In the genomic region with DNA sequence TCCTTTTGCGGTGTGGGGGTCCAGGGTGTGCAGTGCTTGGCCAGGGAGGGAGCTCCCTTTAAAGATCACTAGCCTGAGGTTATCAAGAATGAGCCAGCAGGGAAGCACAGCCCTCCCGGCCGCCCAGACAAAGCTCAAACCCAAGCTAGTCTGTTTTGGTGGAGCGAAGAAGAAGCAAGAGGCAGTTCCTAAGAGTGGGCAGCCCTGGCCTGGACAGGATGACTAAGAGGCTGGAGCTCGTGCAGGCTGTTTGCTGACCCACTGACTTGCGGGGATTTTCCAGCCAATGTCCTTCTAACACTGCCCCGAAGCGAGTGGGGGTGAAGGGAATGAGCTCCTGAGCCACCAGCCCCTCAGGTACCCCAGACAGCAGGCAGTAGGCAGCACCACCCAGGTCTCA, we compare ENCODE assay signal across 24 cellular contexts.
DNase-seq lines count a peak whose midpoint lies in the region; ATAC-seq, FAIRE-seq and TF ChIP-seq lines count a peak whose summit lies in the region.
"Had no signal": no experiment of that assay in that cellular context is flagged by ENCODE, and none has a peak within 500 bp of the region (broad histone marks: within the 10 kb centered on the region; RNA-seq: fewer than 3 reads in every experiment).

No MANE protein-coding gene starts in this region.

- no TSS peak for BruUV-seq in IMR-90 (replicated peaks; lab: Mats Ljungman, UMichigan)

- H4K8ac ChIP-seq in IMR-90 (ENCODE audit: low read depth in 2 of 2, low read length in 2 of 2): peak overlapping the region; percentile 27 to 88; a peak in 2 of 4 replicates

- peaks cover 4% of the 10 kb centered on the region for H3K27me3 Mint-ChIP-seq in astrocyte (ENCODE audit: low read depth, unreplicated experiment)
- H3K27me3 Mint-ChIP-seq in activated naive CD4-positive, alpha-beta T cell treated with anti-CD3 and anti-CD28 coated beads for 36 hours (ENCODE audit: low read depth): no peaks in the 10 kb centered on the region

- peak overlapping the region; percentile 86 for H2BK120ac ChIP-seq in IMR-90 (ENCODE audit: low read depth, low read length)

- H3K4ac ChIP-seq in IMR-90 (ENCODE audit: low read depth, low read length): peak overlapping the region; percentile 83

- H2BK20ac ChIP-seq in IMR-90 (ENCODE audit: low read depth, low read length): peak overlapping the region; percentile 72; the same call in 1 of the 2 replicates

- peak overlapping the region; percentile 57; the same call in 1 of the 2 replicates for H4K5ac ChIP-seq in IMR-90 (ENCODE audit: low read depth, low read length)

- H3K18ac ChIP-seq in IMR-90 (ENCODE audit: low read depth, low read length): peak overlapping the region; percentile 74; the same call in 1 of the 2 replicates

- TF ChIP-seq CTCF in IMR-90 (conservative IDR thresholded peaks at IDR 0.05; ENCODE audit: low read depth, low read length) (no peak), astrocyte (IDR thresholded peaks at IDR 0.05; ENCODE audit: insufficient read depth, low read depth, low read length) (no peak), fibroblast of mammary gland (conservative IDR thresholded peaks at IDR 0.05; ENCODE audit: control insufficient read depth, insufficient read depth, low read depth, low read length) (no peak)

- CTCF ChIA-PET in IMR-90 (lab: Yijun Ruan, JAX): interaction anchor here (1.0 to 1.5 kb wide), 3 partner anchors 12 to 19 kb away, joined by 3 to 4 read pairs (median 3); no protein-coding TSS in a partner anchor
- CTCF ChIA-PET in activated naive CD4-positive, alpha-beta T cell treated with anti-CD3 and anti-CD28 coated beads for 36 hours (lab: Charles Lee): no interaction called here

- H3K4me2 ChIP-seq in IMR-90 (ENCODE audit: low read depth, low read length) (no peak overlapping the region), astrocyte (ENCODE audit: low read length) (peak overlapping the region; percentile 39)

- H4K20me1 ChIP-seq in IMR-90 (ENCODE audit: insufficient read depth, low read length): no peaks in the 10 kb centered on the region
- no peaks in the 10 kb centered on the region for H4K20me1 ChIP-seq in astrocyte (ENCODE audit: insufficient read depth, low read length)

- H3K79me1 ChIP-seq in IMR-90 (ENCODE audit: low read depth in 1 of 2, low read length in 2 of 2): peaks cover 0 to 7% of the 10 kb centered on the region in 2 experiments; a peak in 1 of 4 replicates

- peak overlapping the region; percentile 38 for H2AK9ac ChIP-seq in IMR-90 (replicated peaks; ENCODE audit: low read depth, low read length, poor library complexity)

- dilution Hi-C loops in IMR-90 (cut with HindIII; ENCODE audit: low sequenced_read_pairs, unreplicated experiment): no loop called here

- no peak overlapping the region for H3K27ac Mint-ChIP-seq in astrocyte (ENCODE audit: unreplicated experiment)
- H3K27ac Mint-ChIP-seq in activated naive CD4-positive, alpha-beta T cell treated with anti-CD3 and anti-CD28 coated beads for 36 hours: no peak overlapping the region
- H3K27ac Mint-ChIP-seq: activated CD4-positive, alpha-beta memory T cell treated with anti-CD3 and anti-CD28 coated beads for 36 hours; activated naive CD8-positive, alpha-beta T cell treated with anti-CD3 and anti-CD28 coated beads, Interleukin-2, amount 50 U/mL, for 24 hours; mesothelial cell of epicardium; naive thymus-derived CD4-positive, alpha-beta T cell; stimulated activated naive CD8-positive, alpha-beta T cell treated with anti-CD3 and anti-CD28 coated beads, Interleukin-15, Interleukin-2, amounts not matched to agents 100 ng/mL and 50 ng/mL, for 24 hours had no signal

- no peak overlapping the region for H3K9ac ChIP-seq in IMR-90 (ENCODE audit: low read depth, low read length)
- H3K9ac ChIP-seq in astrocyte (ENCODE audit: low read length): peak overlapping the region; percentile 29

- H2BK5ac ChIP-seq in IMR-90 (ENCODE audit: low read depth, low read length, poor library complexity, severe bottlenecking): peak overlapping the region; percentile 71

- no peaks in the 10 kb centered on the region for H3K36me3 ChIP-seq in IMR-90 (ENCODE audit: control insufficient read depth, insufficient read depth, low read length)
- no peaks in the 10 kb centered on the region for H3K36me3 ChIP-seq in astrocyte (ENCODE audit: insufficient read depth, low read length)
- H3K36me3 ChIP-seq: heart right ventricle, ovary, thyroid gland had no signal

- DNase-seq in IMR-90: peak; percentile 58
- peak; percentile 69 for DNase-seq in astrocyte (ENCODE audit: low read depth)
- DNase-seq in fibroblast of mammary gland (ENCODE audit: low read depth): peak; percentile 24
- peak; percentile 45 for DNase-seq in pulmonary artery endothelial cell (ENCODE audit: low read depth, low spot score)
- DNase-seq in activated naive CD4-positive, alpha-beta T cell treated with anti-CD3 and anti-CD28 coated beads for 36 hours: no peak
- DNase-seq: activated CD4-positive, alpha-beta memory T cell treated with anti-CD3 and anti-CD28 coated beads for 36 hours; activated effector memory CD4-positive, alpha-beta T cell treated with Interleukin-2 at 50 U/mL for 16 hours; activated naive CD8-positive, alpha-beta T cell treated with anti-CD3 and anti-CD28 coated beads, Interleukin-2, amount 50 U/mL, for 24 hours; Calu3; dorsolateral prefrontal cortex; heart right ventricle; left colon; naive thymus-derived CD4-positive, alpha-beta T cell; NCI-H1092 treated with DMSO at 0.1 percent for 48 hours; NCI-H2029; NCI-H748 treated with DMSO at 0.1 percent for 48 hours; ovary; thyroid gland had no signal

- H3K4me1 ChIP-seq in IMR-90 (ENCODE audit: control insufficient read depth, insufficient read depth, low read length): peaks cover 31% of the 10 kb centered on the region
- H3K4me1 ChIP-seq in astrocyte (ENCODE audit: insufficient read depth, low read length): peaks cover 39% of the 10 kb centered on the region

- H3K4me3 ChIP-seq in IMR-90 (ENCODE audit: insufficient read depth, low read depth, low read length): no peak overlapping the region
- no peak overlapping the region for H3K4me3 ChIP-seq in astrocyte (ENCODE audit: insufficient read depth, low read depth, low read length)
- H3K4me3 ChIP-seq in fibroblast of mammary gland (ENCODE audit: control insufficient read depth, low read depth, low read length): no peak overlapping the region
- H3K4me3 ChIP-seq: dorsolateral prefrontal cortex, heart right ventricle, ovary, thyroid gland had no signal

- H4K91ac ChIP-seq in IMR-90 (ENCODE audit: insufficient read depth, low read depth, low read length): peak overlapping the region; percentile 43

- POLR2A ChIA-PET in IMR-90 (lab: Charles Lee; ENCODE audit: unreplicated experiment): no interaction called here

- H2AFZ ChIP-seq in IMR-90 (replicated peaks; ENCODE audit: low read length, poor library complexity) (peak overlapping the region; percentile 36), astrocyte (ENCODE audit: low read depth, low read length) (peak overlapping the region; percentile 20)

- H3K23ac ChIP-seq in IMR-90 (ENCODE audit: low read depth, low read length): peak overlapping the region; percentile 48

- H2AK5ac ChIP-seq in IMR-90 (ENCODE audit: low read depth, low read length): peak overlapping the region; percentile 92; the same call in 1 of the 2 replicates

- H3K27ac ChIP-seq in IMR-90 (ENCODE audit: insufficient read depth, low read length) (no peak overlapping the region; the same call in 1 of the 2 replicates), astrocyte (ENCODE audit: low read depth, low read length) (peak overlapping the region; percentile 47)
- H3K27ac ChIP-seq: C4-2B, dorsolateral prefrontal cortex, ovary, thyroid gland had no signal

- no peak for TF ChIP-seq RAD21 in IMR-90 (IDR thresholded peaks at IDR 0.05; ENCODE audit: low read length)

- H3K9me3 Mint-ChIP-seq in astrocyte (ENCODE audit: unreplicated experiment): peaks cover 14% of the 10 kb centered on the region
- H3K9me3 Mint-ChIP-seq in activated naive CD4-positive, alpha-beta T cell treated with anti-CD3 and anti-CD28 coated beads for 36 hours: no peaks in the 10 kb centered on the region
- H3K9me3 Mint-ChIP-seq: activated CD4-positive, alpha-beta memory T cell treated with anti-CD3 and anti-CD28 coated beads for 36 hours; activated naive CD8-positive, alpha-beta T cell treated with anti-CD3 and anti-CD28 coated beads, Interleukin-2, amount 50 U/mL, for 24 hours; mesothelial cell of epicardium; stimulated activated naive CD8-positive, alpha-beta T cell treated with anti-CD3 and anti-CD28 coated beads, Interleukin-15, Interleukin-2, amounts not matched to agents 100 ng/mL and 50 ng/mL, for 24 hours had no signal

- no peaks in the 10 kb centered on the region for H3K79me2 ChIP-seq in astrocyte (ENCODE audit: insufficient read depth, low read length)

- intact Hi-C loops in IMR-90 (cut with micrococcal nuclease): no loop called here
- intact Hi-C loops in activated naive CD4-positive, alpha-beta T cell treated with anti-CD3 and anti-CD28 coated beads for 36 hours (cut with micrococcal nuclease): no loop called here

- H2BK15ac ChIP-seq in IMR-90 (ENCODE audit: low read depth, low read length): peak overlapping the region; percentile 65; the same call in 2 of the 3 replicates

- H3K56ac ChIP-seq in IMR-90 (ENCODE audit: extremely low read depth, insufficient read depth, low read length): no peak overlapping the region

- in situ Hi-C loops in IMR-90 (cut with MboI; ENCODE audit: low sequenced_read_pairs): no loop called here

- no peaks in the 10 kb centered on the region for H3K36me3 Mint-ChIP-seq in astrocyte (ENCODE audit: low read depth, unreplicated experiment)
- no peaks in the 10 kb centered on the region for H3K36me3 Mint-ChIP-seq in activated naive CD4-positive, alpha-beta T cell treated with anti-CD3 and anti-CD28 coated beads for 36 hours (ENCODE audit: low read depth)
- H3K36me3 Mint-ChIP-seq: activated CD4-positive, alpha-beta memory T cell treated with anti-CD3 and anti-CD28 coated beads for 36 hours; mesothelial cell of epicardium; naive thymus-derived CD4-positive, alpha-beta T cell had no signal

- peak overlapping the region; percentile 64 for H3K14ac ChIP-seq in IMR-90 (replicated peaks; ENCODE audit: low read depth, low read length)

- H3K27me3 ChIP-seq in IMR-90 (ENCODE audit: control insufficient read depth, insufficient read depth, low read length) (no peaks in the 10 kb centered on the region), astrocyte (ENCODE audit: insufficient read depth, low read length) (no peaks in the 10 kb centered on the region)
- H3K27me3 ChIP-seq: dorsolateral prefrontal cortex, heart right ventricle, ovary, thyroid gland had no signal

- peaks cover 26% of the 10 kb centered on the region for H3K9me1 ChIP-seq in IMR-90 (ENCODE audit: insufficient read depth, low read length)

- no peak overlapping the region for H3K4me3 Mint-ChIP-seq in astrocyte (ENCODE audit: unreplicated experiment)
- no peak overlapping the region for H3K4me3 Mint-ChIP-seq in activated naive CD4-positive, alpha-beta T cell treated with anti-CD3 and anti-CD28 coated beads for 36 hours
- H3K4me3 Mint-ChIP-seq: activated CD4-positive, alpha-beta memory T cell treated with anti-CD3 and anti-CD28 coated beads for 36 hours; activated naive CD8-positive, alpha-beta T cell treated with anti-CD3 and anti-CD28 coated beads, Interleukin-2, amount 50 U/mL, for 24 hours; mesothelial cell of epicardium; naive thymus-derived CD4-positive, alpha-beta T cell; stimulated activated naive CD8-positive, alpha-beta T cell treated with anti-CD3 and anti-CD28 coated beads, Interleukin-15, Interleukin-2, amounts not matched to agents 100 ng/mL and 50 ng/mL, for 24 hours had no signal

- TF ChIP-seq POLR2A in IMR-90 (IDR thresholded peaks at IDR 0.05; ENCODE audit: low read depth, low read length): no peak

- peaks cover 24% of the 10 kb centered on the region for H3K4me1 Mint-ChIP-seq in astrocyte (ENCODE audit: low read depth, unreplicated experiment)
- H3K4me1 Mint-ChIP-seq in activated naive CD4-positive, alpha-beta T cell treated with anti-CD3 and anti-CD28 coated beads for 36 hours (ENCODE audit: low read depth): no peaks in the 10 kb centered on the region
- H3K4me1 Mint-ChIP-seq: mesothelial cell of epicardium had no signal

- H3K9me3 ChIP-seq in IMR-90 (ENCODE audit: control insufficient read depth, insufficient read depth, low read length) (no peaks in the 10 kb centered on the region), astrocyte (ENCODE audit: insufficient read depth, low read depth, low read length) (no peaks in the 10 kb centered on the region)
- H3K9me3 ChIP-seq: ovary, thyroid gland had no signal

- FAIRE-seq in astrocyte (lab: Jason Lieb, UNC): no peak

- ATAC-seq in IMR-90 (ENCODE audit: low read depth) (0 out of 2 replicates have a peak, but pooled peaks have one; percentile 18), GM19452 (IDR thresholded peaks at IDR 0.05; ENCODE audit: unreplicated experiment) (no peak), GM19463 (IDR thresholded peaks at IDR 0.05; ENCODE audit: unreplicated experiment) (no peak), GM19455 (IDR thresholded peaks at IDR 0.05; ENCODE audit: unreplicated experiment) (no peak)
- ATAC-seq: activated naive CD8-positive, alpha-beta T cell treated with anti-CD3 and anti-CD28 coated beads, Interleukin-2, amount 50 U/mL, for 24 hours; heart right ventricle; left colon; naive thymus-derived CD4-positive, alpha-beta T cell had no signal

- no CpG with 5 or more reads among the region's 8 CpGs for WGBS in IMR-90 (ENCODE audit: extremely low coverage in 2 of 2, insufficient read length in 1 of 2), 2 experiments
